21 cellular contexts compared by ENCODE assay signal in genomic region chr15:59284768-59285368, GRCh38.
DNase-seq lines count a peak whose midpoint lies in the region; ATAC-seq and TF ChIP-seq lines count a peak whose summit lies in the region.
"Had no signal": no experiment of that assay in that cellular context is flagged by ENCODE, and none has a peak within 500 bp of the region (broad histone marks: within the 10 kb centered on the region; RNA-seq: fewer than 3 reads in every experiment).

No MANE protein-coding gene starts in this region.

- H3K4me2 ChIP-seq in mammary epithelial cell (ENCODE audit: insufficient read depth, low read depth, low read length) = no peak overlapping the region
- no peak overlapping the region for H3K4me2 ChIP-seq in trophoblast cell (ENCODE audit: low read length)

- H2AFZ ChIP-seq in mammary epithelial cell (ENCODE audit: low read depth, low read length) = no peak overlapping the region
- no peak overlapping the region for H2AFZ ChIP-seq in trophoblast cell (ENCODE audit: insufficient read depth, low read length, poor library complexity)

- peak overlapping the region; percentile 35 for H3K9ac ChIP-seq in mammary epithelial cell (ENCODE audit: insufficient read depth, low read length)
- H3K9ac ChIP-seq in trophoblast cell (ENCODE audit: low read length) = no peak overlapping the region

- H4K12ac ChIP-seq in trophoblast cell (ENCODE audit: low read depth, low read length) = no peak overlapping the region

- no peaks in the 10 kb centered on the region for H3K36me3 ChIP-seq in Caco-2 (ENCODE audit: control insufficient read depth, insufficient read depth, low read length)
- H3K36me3 ChIP-seq in mammary epithelial cell (ENCODE audit: insufficient read depth, low read length) = no peaks in the 10 kb centered on the region
- no peaks in the 10 kb centered on the region for H3K36me3 ChIP-seq in trophoblast cell (ENCODE audit: control insufficient read depth in 1 of 2, insufficient read depth in 2 of 2, low read length in 2 of 2)
- H3K36me3 ChIP-seq: sigmoid colon had no signal

- peaks cover 12% of the 10 kb centered on the region for H3K4me1 Mint-ChIP-seq in Caco-2 (ENCODE audit: low read depth, unreplicated experiment)
- H3K4me1 Mint-ChIP-seq in activated naive CD4-positive, alpha-beta T cell treated with anti-CD3 and anti-CD28 coated beads for 36 hours (ENCODE audit: low read depth) = no peaks in the 10 kb centered on the region
- H3K4me1 Mint-ChIP-seq: CD4-positive, alpha-beta memory T cell; stimulated activated effector memory CD8-positive, alpha-beta T cell treated with anti-CD3 and anti-CD28 coated beads, Interleukin-12 subunit alpha, Interleukin-12 subunit beta, amount 100 ng/mL, for 72 hours had no signal

- H4K20me1 ChIP-seq in mammary epithelial cell (ENCODE audit: insufficient read depth, low read length) = no peaks in the 10 kb centered on the region

- in situ Hi-C loops in mammary epithelial cell (cut with MboI; ENCODE audit: low sequenced_read_pairs in 2 of 2) = no loop called here

- H3K79me2 ChIP-seq in mammary epithelial cell (ENCODE audit: insufficient read depth, low read length) (peaks cover 89% of the 10 kb centered on the region), trophoblast cell (ENCODE audit: control insufficient read depth, insufficient read depth, low read length, poor library complexity) (no peaks in the 10 kb centered on the region)

- 51% methylated on average over 5 of the region's 5 CpGs for WGBS in mammary epithelial cell (ENCODE audit: low coverage, missing lambda C conversion rate)
- no CpG with 5 or more reads among the region's 5 CpGs for WGBS in trophoblast cell (ENCODE audit: extremely low coverage, insufficient coverage, insufficient read length)

- H3K23ac ChIP-seq in trophoblast cell (ENCODE audit: low read length) = no peak overlapping the region

- peaks cover 38% of the 10 kb centered on the region for H3K36me3 Mint-ChIP-seq in Caco-2 (ENCODE audit: insufficient read depth, unreplicated experiment)
- no peaks in the 10 kb centered on the region for H3K36me3 Mint-ChIP-seq in activated naive CD4-positive, alpha-beta T cell treated with anti-CD3 and anti-CD28 coated beads for 36 hours (ENCODE audit: low read depth)
- H3K36me3 Mint-ChIP-seq: CD4-positive, alpha-beta memory T cell; stimulated activated effector memory CD8-positive, alpha-beta T cell treated with anti-CD3 and anti-CD28 coated beads, Interleukin-12 subunit alpha, Interleukin-12 subunit beta, amount 100 ng/mL, for 72 hours had no signal

- CTCF ChIA-PET in Caco-2 (lab: Charles Lee) (no interaction called here), mammary epithelial cell (lab: Charles Lee; ENCODE audit: low non-redundant PET) (no interaction called here)
- CTCF ChIA-PET in activated naive CD4-positive, alpha-beta T cell treated with anti-CD3 and anti-CD28 coated beads for 36 hours (lab: Charles Lee) = no interaction called here

- no peak overlapping the region for H3K14ac ChIP-seq in trophoblast cell (ENCODE audit: low read length)

- H3K4me3 ChIP-seq in Caco-2 (ENCODE audit: low read depth, low read length) (no peak overlapping the region), mammary epithelial cell (replicated peaks in 1 of 3; ENCODE audit: insufficient read depth in 1 of 3, low read depth in 2 of 3, low read length in 3 of 3) (no peak overlapping the region), trophoblast cell (ENCODE audit: low read depth, low read length) (no peak overlapping the region)
- H3K4me3 ChIP-seq: sigmoid colon had no signal

- H3K9me3 ChIP-seq in Caco-2 = peaks cover 3% of the 10 kb centered on the region; the same call in 1 of the 2 replicates
- no peaks in the 10 kb centered on the region for H3K9me3 ChIP-seq in mammary epithelial cell (replicated peaks; ENCODE audit: insufficient read depth, low read length)
- no peaks in the 10 kb centered on the region for H3K9me3 ChIP-seq in trophoblast cell (ENCODE audit: insufficient read depth, low read depth, low read length)
- H3K9me3 ChIP-seq: sigmoid colon had no signal

- dilution Hi-C loops in mammary epithelial cell (cut with HindIII; ENCODE audit: low sequenced_read_pairs) = no loop called here

- no peak for ATAC-seq in GM19328 (IDR thresholded peaks at IDR 0.05; ENCODE audit: unreplicated experiment)
- ATAC-seq: naive thymus-derived CD4-positive, alpha-beta T cell; stimulated activated effector memory CD8-positive, alpha-beta T cell treated with anti-CD3 and anti-CD28 coated beads, Interleukin-12 subunit alpha, Interleukin-12 subunit beta, amount 100 ng/mL, for 72 hours had no signal

- TF ChIP-seq CTCF in Caco-2 (IDR thresholded peaks at IDR 0.05; ENCODE audit: insufficient read depth in 1 of 2, low read depth in 1 of 2, low read length in 1 of 2, severe bottlenecking in 1 of 2, unreplicated experiment in 1 of 2) (no peak), mammary epithelial cell (conservative IDR thresholded peaks at IDR 0.05 in 1 of 2, IDR thresholded peaks at IDR 0.05 in 1 of 2; ENCODE audit: extremely low read depth in 1 of 2, insufficient read depth in 1 of 2, low read depth in 1 of 2, low read length in 2 of 2) (no peak)

- H3K27me3 ChIP-seq in Caco-2 (replicated peaks; ENCODE audit: control insufficient read depth, insufficient read depth, low read length) (no peaks in the 10 kb centered on the region), mammary epithelial cell (ENCODE audit: insufficient read depth, low read length) (no peaks in the 10 kb centered on the region), trophoblast cell (ENCODE audit: insufficient read depth, low read length) (no peaks in the 10 kb centered on the region)
- H3K27me3 ChIP-seq: sigmoid colon had no signal

- peak overlapping the region; percentile 66 for H3K27ac Mint-ChIP-seq in Caco-2 (ENCODE audit: unreplicated experiment)
- no peak overlapping the region for H3K27ac Mint-ChIP-seq in activated naive CD4-positive, alpha-beta T cell treated with anti-CD3 and anti-CD28 coated beads for 36 hours
- H3K27ac Mint-ChIP-seq: naive thymus-derived CD4-positive, alpha-beta T cell; stimulated activated effector memory CD8-positive, alpha-beta T cell treated with anti-CD3 and anti-CD28 coated beads, Interleukin-12 subunit alpha, Interleukin-12 subunit beta, amount 100 ng/mL, for 72 hours had no signal

- H3K79me1 ChIP-seq in trophoblast cell (ENCODE audit: low read length) = no peaks in the 10 kb centered on the region

- no peaks in the 10 kb centered on the region for H3K27me3 Mint-ChIP-seq in Caco-2 (ENCODE audit: insufficient read depth, unreplicated experiment)
- peaks cover 2% of the 10 kb centered on the region for H3K27me3 Mint-ChIP-seq in activated naive CD4-positive, alpha-beta T cell treated with anti-CD3 and anti-CD28 coated beads for 36 hours (ENCODE audit: low read depth)

- H2BK12ac ChIP-seq in trophoblast cell (ENCODE audit: low read length) = no peak overlapping the region

- peak overlapping the region; percentile 97 for H3K27ac ChIP-seq in mammary epithelial cell (ENCODE audit: insufficient read depth, low read depth, low read length)
- H3K27ac ChIP-seq in trophoblast cell (ENCODE audit: low read depth, low read length) = no peak overlapping the region
- H3K27ac ChIP-seq: sigmoid colon, VCaP had no signal

- no peak overlapping the region for H3K4me3 Mint-ChIP-seq in Caco-2 (ENCODE audit: unreplicated experiment)
- no peak overlapping the region for H3K4me3 Mint-ChIP-seq in activated naive CD4-positive, alpha-beta T cell treated with anti-CD3 and anti-CD28 coated beads for 36 hours
- H3K4me3 Mint-ChIP-seq: CD4-positive, alpha-beta memory T cell; naive thymus-derived CD4-positive, alpha-beta T cell; stimulated activated effector memory CD8-positive, alpha-beta T cell treated with anti-CD3 and anti-CD28 coated beads, Interleukin-12 subunit alpha, Interleukin-12 subunit beta, amount 100 ng/mL, for 72 hours had no signal

- H3K9me3 Mint-ChIP-seq in Caco-2 (ENCODE audit: unreplicated experiment) = no peaks in the 10 kb centered on the region
- H3K9me3 Mint-ChIP-seq in activated naive CD4-positive, alpha-beta T cell treated with anti-CD3 and anti-CD28 coated beads for 36 hours = no peaks in the 10 kb centered on the region
- H3K9me3 Mint-ChIP-seq: CD4-positive, alpha-beta memory T cell; naive thymus-derived CD4-positive, alpha-beta T cell; stimulated activated effector memory CD8-positive, alpha-beta T cell treated with anti-CD3 and anti-CD28 coated beads, Interleukin-12 subunit alpha, Interleukin-12 subunit beta, amount 100 ng/mL, for 72 hours had no signal

- H2AK5ac ChIP-seq in trophoblast cell (ENCODE audit: low read length) = no peak overlapping the region

- intact Hi-C loops in Caco-2 (cut with micrococcal nuclease; ENCODE audit: unreplicated experiment) = no loop called here
- intact Hi-C loops in mammary epithelial cell (cut with micrococcal nuclease) = loop anchor here (1.0 to 5.0 kb wide), 4 partner anchors 13 to 87 kb away; partner anchors contain the start of gene MYO1E
- intact Hi-C loops in activated naive CD4-positive, alpha-beta T cell treated with anti-CD3 and anti-CD28 coated beads for 36 hours (cut with micrococcal nuclease) = no loop called here

- no TSS peak for BruUV-seq in Caco-2 (replicated peaks; lab: Mats Ljungman, UMichigan)
- BruUV-seq in mammary epithelial cell (replicated peaks; lab: Mats Ljungman, UMichigan) = no TSS peak

- DNase-seq in Caco-2 = no peak
- DNase-seq in NCI-H187 treated with DMSO at 0.1 percent for 48 hours (lab: John Stamatoyannopoulos, UW) = peak; percentile 14
- no peak for DNase-seq in mammary epithelial cell
- DNase-seq in trophoblast cell = peak; percentile 52 to 89
- DNase-seq in activated naive CD4-positive, alpha-beta T cell treated with anti-CD3 and anti-CD28 coated beads for 36 hours = no peak
- no peak for DNase-seq in KG1 (lab: John Stamatoyannopoulos, UW)
- DNase-seq in D341Med (ENCODE audit: low spot score) = no peak
- DNase-seq: activated gamma-delta T cell; CD4-positive, alpha-beta memory T cell; dermis blood vessel endothelial cell; foreskin fibroblast; hippocampal formation; Kasumi-1; naive thymus-derived CD4-positive, alpha-beta T cell; NCI-H1092 treated with DMSO at 0.1 percent for 48 hours; NCI-H2107; SIG-M5; sigmoid colon had no signal

- POLR2A ChIA-PET in Caco-2 (lab: Charles Lee) = no interaction called here

- H4K91ac ChIP-seq in trophoblast cell (ENCODE audit: low read depth, low read length) = no peak overlapping the region

- peaks cover 11% of the 10 kb centered on the region; the same call in 1 of the 2 replicates for H3K4me1 ChIP-seq in Caco-2
- H3K4me1 ChIP-seq in mammary epithelial cell (ENCODE audit: insufficient read depth, low read length) = peaks cover 46% of the 10 kb centered on the region
- peaks cover 0 to 4% of the 10 kb centered on the region in 2 experiments for H3K4me1 ChIP-seq in trophoblast cell (ENCODE audit: control insufficient read depth in 1 of 2, insufficient read depth in 2 of 2, low read length in 2 of 2)

- no peak overlapping the region for H3K4ac ChIP-seq in trophoblast cell (ENCODE audit: low read depth, low read length)

- no peak overlapping the region for H3K18ac ChIP-seq in trophoblast cell (ENCODE audit: low read length)

- H2BK5ac ChIP-seq in trophoblast cell (ENCODE audit: low read depth, low read length, poor library complexity) = no peak overlapping the region

- H2BK120ac ChIP-seq in trophoblast cell (ENCODE audit: insufficient read depth, low read length, poor library complexity) = no peak overlapping the region

- H4K8ac ChIP-seq in trophoblast cell (ENCODE audit: low read depth, low read length) = no peak overlapping the region

Comparison
In these comparisons a context has a peak if more than half of its experiments do, and no peak if none do; other contexts are left out.
1. DNase-seq: peak in NCI-H187 treated with DMSO at 0.1 percent for 48 hours (single experiment) and trophoblast cell (2 of 2); none in Caco-2 (0 of 2), mammary epithelial cell (single experiment), activated naive CD4-positive, alpha-beta T cell treated with anti-CD3 and anti-CD28 coated beads for 36 hours (single experiment), KG1 (single experiment) and D341Med (single experiment).